14 cellular contexts compared by ENCODE assay signal in genomic region chr2:25273985-25274550, GRCh38.
DNase-seq lines count a peak whose midpoint lies in the region; ATAC-seq and TF ChIP-seq lines count a peak whose summit lies in the region.
"Had no signal": no experiment of that assay in that cellular context is flagged by ENCODE, and none has a peak within 500 bp of the region (broad histone marks: within the 10 kb centered on the region; RNA-seq: fewer than 3 reads in every experiment).

No MANE protein-coding gene starts in this region.

- peak overlapping the region in 2 of 5 donors; percentile 21 to 50 for H3K9ac ChIP-seq in subcutaneous abdominal adipose tissue (ENCODE audit: low read length in 5 of 5)

- intact Hi-C loops in activated CD4-positive, alpha-beta T cell treated with anti-CD3 and anti-CD28 coated beads for 36 hours (cut with DNase I, micrococcal nuclease) = loop anchor here in 1 of 2 experiments (10.0 kb wide), 1 partner anchor 401 kb away; the partner anchor contains the start of gene DTNB
- intact Hi-C loops in activated T-helper 2 cell treated with anti-CD3 and anti-CD28 coated beads, Interferon-gamma antibody, Interleukin-2, Interleukin-4, amounts not matched to agents 10 μg/mL and 5 μg/mL and 100 μg/mL, durations not matched to agents 14 hours and 24 hours and 36 hours (cut with micrococcal nuclease) = no loop called here
- intact Hi-C loops in left lung (cut with DNase I) = no loop called here

- H3K27ac Mint-ChIP-seq in activated CD4-positive, alpha-beta T cell treated with anti-CD3 and anti-CD28 coated beads for 36 hours = peak overlapping the region; percentile 93
- peak overlapping the region; percentile 82 for H3K27ac Mint-ChIP-seq in activated T-helper 2 cell treated with anti-CD3 and anti-CD28 coated beads, Interferon-gamma antibody, Interleukin-2, Interleukin-4, amounts not matched to agents 10 μg/mL and 5 μg/mL and 100 μg/mL, durations not matched to agents 14 hours and 24 hours and 36 hours

- H3K27me3 ChIP-seq in left lung (no peaks in the 10 kb centered on the region), subcutaneous abdominal adipose tissue (ENCODE audit: control insufficient read depth in 5 of 5, insufficient read depth in 4 of 5, low read length in 5 of 5) (no peaks in the 10 kb centered on the region)

- H3K9me3 Mint-ChIP-seq in activated CD4-positive, alpha-beta T cell treated with anti-CD3 and anti-CD28 coated beads for 36 hours (ENCODE audit: low read depth) = no peaks in the 10 kb centered on the region
- no peaks in the 10 kb centered on the region for H3K9me3 Mint-ChIP-seq in activated T-helper 2 cell treated with anti-CD3 and anti-CD28 coated beads, Interferon-gamma antibody, Interleukin-2, Interleukin-4, amounts not matched to agents 10 μg/mL and 5 μg/mL and 100 μg/mL, durations not matched to agents 14 hours and 24 hours and 36 hours

- H3K27me3 Mint-ChIP-seq in activated CD4-positive, alpha-beta T cell treated with anti-CD3 and anti-CD28 coated beads for 36 hours = no peaks in the 10 kb centered on the region
- H3K27me3 Mint-ChIP-seq in activated T-helper 2 cell treated with anti-CD3 and anti-CD28 coated beads, Interferon-gamma antibody, Interleukin-2, Interleukin-4, amounts not matched to agents 10 μg/mL and 5 μg/mL and 100 μg/mL, durations not matched to agents 14 hours and 24 hours and 36 hours (ENCODE audit: low read depth) = no peaks in the 10 kb centered on the region

- H3K4me1 ChIP-seq in left lung (peaks cover 25 to 61% of the 10 kb centered on the region in 2 donors), subcutaneous abdominal adipose tissue (ENCODE audit: control insufficient read depth in 5 of 5, insufficient read depth in 5 of 5, low read length in 5 of 5) (peaks cover 14 to 67% (median 41%) of the 10 kb centered on the region in 5 donors)

- DNase-seq in activated CD4-positive, alpha-beta T cell treated with anti-CD3 and anti-CD28 coated beads for 36 hours = no peak
- no peak for DNase-seq in activated CD4-positive, alpha-beta T cell treated with anti-CD3 and anti-CD28 coated beads, Interleukin-2, amount 50 U/mL, for 4 hours
- no peak for DNase-seq in activated T-helper 2 cell treated with anti-CD3 and anti-CD28 coated beads, Interferon-gamma antibody, Interleukin-2, Interleukin-4, amounts not matched to agents 10 μg/mL and 5 μg/mL and 100 μg/mL, durations not matched to agents 14 hours and 24 hours and 36 hours (ENCODE audit: low spot score)
- DNase-seq in left lung (no peak), HPDE6-E6E7 (ENCODE audit: extremely low spot score) (no peak), NCI-H748 treated with DMSO at 0.1 percent for 48 hours (lab: John Stamatoyannopoulos, UW) (no peak)
- DNase-seq: DMS79; NCI-H1048; NK-92 treated with Interleukin-12 subunit alpha and Interleukin-12 subunit beta, amount 100 ng/mL, for 24 hours had no signal

- peaks cover 61% of the 10 kb centered on the region for H3K4me1 Mint-ChIP-seq in activated CD4-positive, alpha-beta T cell treated with anti-CD3 and anti-CD28 coated beads for 36 hours
- H3K4me1 Mint-ChIP-seq in activated T-helper 2 cell treated with anti-CD3 and anti-CD28 coated beads, Interferon-gamma antibody, Interleukin-2, Interleukin-4, amounts not matched to agents 10 μg/mL and 5 μg/mL and 100 μg/mL, durations not matched to agents 14 hours and 24 hours and 36 hours (ENCODE audit: low read depth) = peaks cover 44% of the 10 kb centered on the region

- H3K4me3 ChIP-seq in left lung (no peak overlapping the region), subcutaneous abdominal adipose tissue (ENCODE audit: low read depth in 1 of 5, low read length in 5 of 5) (no peak overlapping the region)

- H3K4me3 Mint-ChIP-seq in activated CD4-positive, alpha-beta T cell treated with anti-CD3 and anti-CD28 coated beads for 36 hours = peak overlapping the region; percentile 7
- peak overlapping the region; percentile 7 for H3K4me3 Mint-ChIP-seq in activated T-helper 2 cell treated with anti-CD3 and anti-CD28 coated beads, Interferon-gamma antibody, Interleukin-2, Interleukin-4, amounts not matched to agents 10 μg/mL and 5 μg/mL and 100 μg/mL, durations not matched to agents 14 hours and 24 hours and 36 hours (ENCODE audit: low read depth)

- H3K36me3 Mint-ChIP-seq in activated CD4-positive, alpha-beta T cell treated with anti-CD3 and anti-CD28 coated beads for 36 hours (ENCODE audit: low read depth) = peaks cover 49% of the 10 kb centered on the region
- H3K36me3 Mint-ChIP-seq in activated T-helper 2 cell treated with anti-CD3 and anti-CD28 coated beads, Interferon-gamma antibody, Interleukin-2, Interleukin-4, amounts not matched to agents 10 μg/mL and 5 μg/mL and 100 μg/mL, durations not matched to agents 14 hours and 24 hours and 36 hours (ENCODE audit: low read depth) = peaks cover 74% of the 10 kb centered on the region

- H3K36me3 ChIP-seq in left lung = peaks cover 0 to 27% of the 10 kb centered on the region in 2 donors
- peaks cover 0 to 26% (median 16%) of the 10 kb centered on the region in 5 donors for H3K36me3 ChIP-seq in subcutaneous abdominal adipose tissue (ENCODE audit: control insufficient read depth in 5 of 5, insufficient read depth in 5 of 5, low read length in 5 of 5)

- CTCF ChIA-PET in activated CD4-positive, alpha-beta T cell treated with anti-CD3 and anti-CD28 coated beads for 36 hours (lab: Charles Lee) = interaction anchor here (0.7 to 2.2 kb wide), 9 partner anchors 12 to 341 kb away, joined by 3 to 7 read pairs (median 4); no protein-coding TSS in a partner anchor

- POLR2A ChIA-PET in activated CD4-positive, alpha-beta T cell treated with anti-CD3 and anti-CD28 coated beads for 36 hours (lab: Charles Lee) = interaction anchor here (0.5 to 1.8 kb wide), 3 partner anchors 40 to 88 kb away, joined by 3 to 6 read pairs (median 3); no protein-coding TSS in a partner anchor

- TF ChIP-seq CTCF in left lung (IDR thresholded peaks at IDR 0.05) = no peak

- H3K27ac ChIP-seq in left lung (peak overlapping the region; percentile 77 to 84), subcutaneous abdominal adipose tissue (ENCODE audit: low read depth, low read length) (peak overlapping the region; percentile 88)
- H3K27ac ChIP-seq: 22Rv1, HL-60 had no signal

- no peak for ATAC-seq in activated CD4-positive, alpha-beta T cell treated with anti-CD3 and anti-CD28 coated beads for 36 hours
- no peak for ATAC-seq in left lung
- ATAC-seq in GM21717 (IDR thresholded peaks at IDR 0.05; ENCODE audit: unreplicated experiment) = no peak
- ATAC-seq: left colon had no signal

- H3K9me3 ChIP-seq in left lung (no peaks in the 10 kb centered on the region), subcutaneous abdominal adipose tissue (ENCODE audit: control insufficient read depth in 5 of 5, low read length in 5 of 5) (no peaks in the 10 kb centered on the region)
